In genomic region chr20:17747431-17747846, GRCh38 we compare ENCODE assay signal across 12 cellular contexts. TPM values are rescaled to one million over a fixed set of nuclear protein-coding genes. Genes with fewer than 3 reads are reported as not detected.
DNase-seq lines count a peak whose midpoint lies in the region; ATAC-seq and TF ChIP-seq lines count a peak whose summit lies in the region.
"Had no signal": no experiment of that assay in that cellular context is flagged by ENCODE, and none has a peak within 500 bp of the region (broad histone marks: within the 10 kb centered on the region; RNA-seq: fewer than 3 reads in every experiment).

No MANE protein-coding gene starts in this region.

- TF ChIP-seq CTCF in choroid plexus epithelial cell (conservative IDR thresholded peaks at IDR 0.05; ENCODE audit: low read depth, low read length) (no peak), omental fat pad (IDR thresholded peaks at IDR 0.05) (no peak), GM10266 (IDR thresholded peaks at IDR 0.05; ENCODE audit: control insufficient read depth, insufficient read depth, low read depth, missing control alignments) (no peak)

- ATAC-seq in omental fat pad (ENCODE audit: low FRiP score): peak; percentile 57

- peak; percentile 85 for DNase-seq in EL
- peak; percentile 65 for DNase-seq in NCI-H226
- DNase-seq in choroid plexus epithelial cell (ENCODE audit: low read depth): peak; percentile 88
- DNase-seq in omental fat pad (ENCODE audit: low spot score): no peak
- DNase-seq in KG1 (lab: John Stamatoyannopoulos, UW): no peak
- DNase-seq in GM10266 (ENCODE audit: extremely low spot score): no peak
- DNase-seq in activated T-cell treated with anti-CD3 and anti-CD28 coated beads, Interleukin-2, amount 50 U/mL, for 1 hour: no peak
- no peak for DNase-seq in NOMO-1 treated with dmso at 0.1 percent for 144 hours (lab: John Stamatoyannopoulos, UW; ENCODE audit: unreplicated experiment)
- DNase-seq: activated T-cell treated with anti-CD3 and anti-CD28 coated beads, Interleukin-2, amount 50 U/mL, for 72 hours; heart right ventricle; Kasumi-1 had no signal

- H3K4me3 ChIP-seq in choroid plexus epithelial cell (ENCODE audit: low read depth, low read length): no peak overlapping the region
- H3K4me3 ChIP-seq: heart right ventricle had no signal

RNA-seq across cellular contexts. Expression of gene BANF2, which starts 47.7 kb away (rescaled TPM):
- total RNA-seq in omental fat pad: not detected
- total RNA-seq: activated T-cell treated with anti-CD3 and anti-CD28 coated beads, Interleukin-2, amount 50 U/mL, for 72 hours; heart right ventricle; subcutaneous adipose tissue had no signal

Comparison
In these comparisons a context has a peak if more than half of its experiments do, and no peak if none do; other contexts are left out.
1. DNase-seq: peak in EL (single experiment), NCI-H226 (single experiment) and choroid plexus epithelial cell (single experiment); none in omental fat pad (single experiment), KG1 (single experiment), GM10266 (single experiment), activated T-cell treated with anti-CD3 and anti-CD28 coated beads, Interleukin-2, amount 50 U/mL, for 1 hour (single experiment) and NOMO-1 treated with dmso at 0.1 percent for 144 hours (single experiment).